ENCODE assay signal across 10 cellular contexts in genomic region chr10:35422236-35422635, GRCh38.
DNase-seq lines count a peak whose midpoint lies in the region; ATAC-seq and TF ChIP-seq lines count a peak whose summit lies in the region.
"Had no signal": no experiment of that assay in that cellular context is flagged by ENCODE, and none has a peak within 500 bp of the region (broad histone marks: within the 10 kb centered on the region; RNA-seq: fewer than 3 reads in every experiment).

No MANE protein-coding gene starts in this region.

- no peaks in the 10 kb centered on the region for H3K27me3 ChIP-seq in AG04450 (ENCODE audit: control insufficient read depth, insufficient read depth, low read length)
- H3K27me3 ChIP-seq in SJSA1 (replicated peaks), result no peaks in the 10 kb centered on the region
- H3K27me3 ChIP-seq in osteoblast (ENCODE audit: insufficient read depth, low read length), result no peaks in the 10 kb centered on the region
- H3K27me3 ChIP-seq in Karpas-422 (ENCODE audit: low read length), result no peaks in the 10 kb centered on the region

- H4K20me1 ChIP-seq in osteoblast (ENCODE audit: insufficient read depth, low read length) (peaks cover 19% of the 10 kb centered on the region), Karpas-422 (ENCODE audit: insufficient read depth, low read depth, low read length) (peaks cover 34% of the 10 kb centered on the region)

- ATAC-seq in GM19452 (IDR thresholded peaks at IDR 0.05; ENCODE audit: unreplicated experiment), result no peak

- DNase-seq in AG04450 (ENCODE audit: low read depth, low spot score) (no peak), SJSA1 (ENCODE audit: low read depth in 1 of 2, low spot score in 2 of 2) (peak in 1 of 2 experiments; percentile 26), fibroblast of mammary gland (ENCODE audit: low read depth) (peak; percentile 42), osteoblast (ENCODE audit: insufficient read length, low spot score, missing footprints) (no peak), pons (ENCODE audit: low spot score) (no peak), Karpas-422 (no peak)
- DNase-seq in activated naive CD4-positive, alpha-beta T cell treated with anti-CD3 and anti-CD28 coated beads, Interleukin-2, amount 50 U/mL, for 16 hours, result no peak
- DNase-seq: AML-193; stimulated activated CD4-positive, alpha-beta T cell treated with anti-CD3 and anti-CD28 coated beads, Interleukin-2, amount 100 ng/mL, for 24 hours had no signal

- POLR2A ChIA-PET in AG04450 (lab: Yijun Ruan, JAX), result interaction anchor here (0.7 to 2.2 kb wide), 3 partner anchors 9 to 153 kb away, joined by 3 to 10 read pairs (median 7); no protein-coding TSS in a partner anchor

- H3K4me1 ChIP-seq in SJSA1 (replicated peaks) (peaks cover 73% of the 10 kb centered on the region), osteoblast (ENCODE audit: insufficient read depth, low read length) (peaks cover 73% of the 10 kb centered on the region), Karpas-422 (ENCODE audit: low read length) (0 out of 2 replicates have a peak, but pooled peaks cover 2% of the 10 kb centered on the region)

- H2AFZ ChIP-seq in osteoblast (ENCODE audit: low read length) (no peak overlapping the region), Karpas-422 (ENCODE audit: low read length) (no peak overlapping the region)

- H3K27ac ChIP-seq in AG04450 (ENCODE audit: low read depth, low read length) (peak overlapping the region; percentile 87), SJSA1 (peak overlapping the region; percentile 84), osteoblast (ENCODE audit: low read depth, low read length) (peak overlapping the region; percentile 76), Karpas-422 (ENCODE audit: low read length) (no peak overlapping the region)

- no peaks in the 10 kb centered on the region for H3K9me2 ChIP-seq in Karpas-422 (replicated peaks; ENCODE audit: insufficient read depth, low read length)

- H3K36me3 ChIP-seq in SJSA1, result 0 out of 2 replicates have a peak, but pooled peaks cover 3% of the 10 kb centered on the region
- H3K36me3 ChIP-seq in osteoblast (ENCODE audit: insufficient read depth, low read length), result no peaks in the 10 kb centered on the region
- no peaks in the 10 kb centered on the region for H3K36me3 ChIP-seq in Karpas-422 (ENCODE audit: insufficient read depth, low read length)

- H3K4me2 ChIP-seq in osteoblast (ENCODE audit: insufficient read depth, low read length) (peak overlapping the region; percentile 52), Karpas-422 (ENCODE audit: low read depth, low read length, poor library complexity, severe bottlenecking) (no peak overlapping the region)

- H3K4me3 ChIP-seq in AG04450 (ENCODE audit: low read depth, low read length) (no peak overlapping the region), SJSA1 (no peak overlapping the region), fibroblast of mammary gland (ENCODE audit: control insufficient read depth, low read depth, low read length) (no peak overlapping the region), osteoblast (ENCODE audit: insufficient read depth, low read length) (no peak overlapping the region), Karpas-422 (ENCODE audit: low read length) (no peak overlapping the region)

- no peak for TF ChIP-seq CTCF in AG04450 (IDR thresholded peaks at IDR 0.05; ENCODE audit: low read depth, low read length)
- no peak for TF ChIP-seq CTCF in fibroblast of mammary gland (conservative IDR thresholded peaks at IDR 0.05; ENCODE audit: control insufficient read depth, insufficient read depth, low read depth, low read length)
- TF ChIP-seq CTCF in osteoblast (IDR thresholded peaks at IDR 0.05; ENCODE audit: extremely low read depth, low read depth, low read length), result no peak

- H3K9me3 ChIP-seq in AG04450 (ENCODE audit: control insufficient read depth, insufficient read depth, low read length) (no peaks in the 10 kb centered on the region), SJSA1 (replicated peaks) (no peaks in the 10 kb centered on the region; the same call in 1 of the 2 replicates), osteoblast (ENCODE audit: low read depth, low read length) (no peaks in the 10 kb centered on the region), Karpas-422 (ENCODE audit: low read length) (no peaks in the 10 kb centered on the region)

- H3K79me2 ChIP-seq in osteoblast (ENCODE audit: insufficient read depth, low read length), result peaks cover 91% of the 10 kb centered on the region
- no peaks in the 10 kb centered on the region; the same call in 1 of the 2 replicates for H3K79me2 ChIP-seq in Karpas-422 (ENCODE audit: low read length)

- CTCF ChIA-PET in AG04450 (lab: Charles Lee), result interaction anchor here (0.6 to 1.6 kb wide), 3 partner anchors 141 to 296 kb away, joined by 3 to 7 read pairs (median 5); partner anchors contain the start of gene CREM

- H3K9ac ChIP-seq in Karpas-422 (ENCODE audit: low read length), result no peak overlapping the region
